In genomic region chr2:24435391-24436316, GRCh38 we compare ENCODE assay signal across 1 cellular context.
TF ChIP-seq lines count a peak whose summit lies in the region.

No MANE protein-coding gene starts in this region.

TF ChIP-seq in IMR-90, 13 proteins besides CTCF, POLR2A, EP300 and RAD21 (continued from another document):
- TF ChIP-seq RFX5 (IDR thresholded peaks at IDR 0.05; ENCODE audit: low read depth, low read length) (no peak), ELK1 (IDR thresholded peaks at IDR 0.05; ENCODE audit: borderline replicate concordance, low read depth, low read length) (no peak), MAFK (IDR thresholded peaks at IDR 0.05; ENCODE audit: low read depth, low read length) (no peak), MXI1 (IDR thresholded peaks at IDR 0.05; ENCODE audit: borderline replicate concordance, low read depth, low read length) (no peak), SMC3 (IDR thresholded peaks at IDR 0.05; ENCODE audit: low read depth, low read length) (no peak), CHD1 (IDR thresholded peaks at IDR 0.05; ENCODE audit: low read depth, low read length) (no peak)
